15 cellular contexts compared by ENCODE assay signal in the genomic region with DNA sequence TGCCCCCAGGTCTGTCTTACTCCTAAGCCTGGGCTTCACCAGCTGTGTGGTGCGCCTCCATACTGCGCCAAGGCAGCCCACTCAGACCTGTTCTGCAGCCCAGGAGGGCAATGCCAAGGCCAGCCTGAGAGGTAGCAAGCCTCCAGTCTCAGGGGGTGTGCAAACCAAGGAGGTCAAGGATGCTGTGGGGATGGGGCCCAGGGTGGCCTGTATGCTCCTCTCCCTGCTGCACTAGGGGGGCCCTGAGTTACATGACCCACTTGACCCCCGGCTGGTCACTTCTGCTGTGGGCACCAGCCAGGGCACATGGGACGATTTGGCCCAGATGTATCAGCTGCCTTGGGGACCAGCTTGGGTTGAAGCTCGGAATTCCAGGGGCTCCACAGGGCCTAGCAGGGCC.
DNase-seq lines count a peak whose midpoint lies in the region; ATAC-seq and TF ChIP-seq lines count a peak whose summit lies in the region.
"Had no signal": no experiment of that assay in that cellular context is flagged by ENCODE, and none has a peak within 500 bp of the region (broad histone marks: within the 10 kb centered on the region; RNA-seq: fewer than 3 reads in every experiment).

No MANE protein-coding gene starts in this region.

- no peak overlapping the region for H2BK20ac ChIP-seq in IMR-90 (ENCODE audit: low read depth, low read length)

- no peaks in the 10 kb centered on the region for H3K9me2 ChIP-seq in hepatocyte (replicated peaks; ENCODE audit: insufficient read depth)

- H2AK9ac ChIP-seq in IMR-90 (replicated peaks; ENCODE audit: low read depth, low read length, poor library complexity), result peak overlapping the region; percentile 42

- H2BK120ac ChIP-seq in IMR-90 (ENCODE audit: low read depth, low read length), result no peak overlapping the region

- DNase-seq in IMR-90 (no peak), hepatocyte (ENCODE audit: low spot score) (no peak), posterior vena cava (ENCODE audit: low spot score) (peak; percentile 67), aorta (no peak), pons (ENCODE audit: low spot score) (no peak)
- DNase-seq in activated T-cell treated with anti-CD3 and anti-CD28 coated beads, Interleukin-2, amount 50 U/mL, for 48 hours, result no peak
- DNase-seq: 8988T; Calu3; CD8-positive, alpha-beta T cell; DMS79 treated with DMSO at 0.1 percent for 48 hours had no signal

- no peaks in the 10 kb centered on the region for H3K79me2 ChIP-seq in hepatocyte

- CTCF ChIA-PET in IMR-90 (lab: Yijun Ruan, JAX), result interaction anchor here (0.6 kb wide), 1 partner anchor 38 kb away, joined by 3 read pairs; no protein-coding TSS in a partner anchor

- TF ChIP-seq CTCF in IMR-90 (conservative IDR thresholded peaks at IDR 0.05; ENCODE audit: low read depth, low read length), result no peak
- TF ChIP-seq CTCF in hepatocyte (IDR thresholded peaks at IDR 0.05; ENCODE audit: poor library complexity), result no peak

- H4K20me1 ChIP-seq in IMR-90 (ENCODE audit: insufficient read depth, low read length) (no peaks in the 10 kb centered on the region), hepatocyte (ENCODE audit: insufficient read depth, poor library complexity, severe bottlenecking) (no peaks in the 10 kb centered on the region)
- H4K20me1 ChIP-seq: BLaER1 treated with 17β-estradiol and CSF1 and Interleukin-3, amounts not matched to agents 10 nM and 100 nM had no signal

- POLR2A ChIA-PET in IMR-90 (lab: Charles Lee; ENCODE audit: unreplicated experiment), result no interaction called here

- no peak overlapping the region for H2AK5ac ChIP-seq in IMR-90 (ENCODE audit: low read depth, low read length)

- H3K27ac ChIP-seq in IMR-90 (ENCODE audit: insufficient read depth, low read length) (no peak overlapping the region), hepatocyte (peak overlapping the region; percentile 84), aorta (ENCODE audit: low read depth in 1 of 2, low read length in 2 of 2) (no peak overlapping the region)
- H3K27ac ChIP-seq: BLaER1 treated with 17β-estradiol and CSF1 and Interleukin-3, amounts not matched to agents 10 nM and 100 nM; HL-60 had no signal

- no peak overlapping the region for H4K5ac ChIP-seq in IMR-90 (ENCODE audit: low read depth, low read length)

- 100% methylated on average over 2 of the region's 5 CpGs; no CpG with 5 or more reads in 1 of the 2 experiments for WGBS in IMR-90 (ENCODE audit: extremely low coverage in 2 of 2, insufficient read length in 1 of 2), 2 experiments
- WGBS in hepatocyte (ENCODE audit: low lambda C conversion rate, missing lambda C conversion rate), result 97% methylated on average over 5 of the region's 5 CpGs
- WGBS in aorta, 2 donors, result 96 to 99% methylated on average over 5 of the region's 5 CpGs

- no peak for TF ChIP-seq POLR2A in IMR-90 (IDR thresholded peaks at IDR 0.05; ENCODE audit: low read depth, low read length)

- dilution Hi-C loops in IMR-90 (cut with HindIII; ENCODE audit: low sequenced_read_pairs, unreplicated experiment), result no loop called here

- H3K9me1 ChIP-seq in IMR-90 (ENCODE audit: insufficient read depth, low read length), result no peaks in the 10 kb centered on the region; the same call in 1 of the 2 replicates

- no peaks in the 10 kb centered on the region for H3K9me3 ChIP-seq in IMR-90 (ENCODE audit: control insufficient read depth, insufficient read depth, low read length)
- no peaks in the 10 kb centered on the region for H3K9me3 ChIP-seq in hepatocyte (ENCODE audit: low read depth)
- no peaks in the 10 kb centered on the region for H3K9me3 ChIP-seq in aorta (ENCODE audit: control insufficient read depth, low read length)
- H3K9me3 ChIP-seq: BLaER1 treated with 17β-estradiol and CSF1 and Interleukin-3, amounts not matched to agents 10 nM and 100 nM; HAP-1 had no signal

- no TSS peak for BruUV-seq in IMR-90 (replicated peaks; lab: Mats Ljungman, UMichigan)

- intact Hi-C loops in IMR-90 (cut with micrococcal nuclease) (no loop called here), posterior vena cava (cut with DNase I) (no loop called here), aorta (cut with DNase I) (no loop called here)

- H3K4me2 ChIP-seq in IMR-90 (ENCODE audit: low read depth, low read length), result no peak overlapping the region
- H3K4me2 ChIP-seq in hepatocyte, result no peak overlapping the region
- H3K4me2 ChIP-seq: BLaER1 treated with 17β-estradiol and CSF1 and Interleukin-3, amounts not matched to agents 10 nM and 100 nM had no signal

- no peak overlapping the region for H3K56ac ChIP-seq in IMR-90 (ENCODE audit: extremely low read depth, insufficient read depth, low read length)

- H3K4me3 ChIP-seq in IMR-90 (ENCODE audit: insufficient read depth, low read depth, low read length) (no peak overlapping the region), hepatocyte (no peak overlapping the region), aorta (ENCODE audit: low read length in 2 of 2) (no peak overlapping the region)
- H3K4me3 ChIP-seq: BLaER1 treated with 17β-estradiol and CSF1 and Interleukin-3, amounts not matched to agents 10 nM and 100 nM; GM12878; HAP-1 had no signal

- H3K4ac ChIP-seq in IMR-90 (ENCODE audit: low read depth, low read length), result no peak overlapping the region

- no peak overlapping the region for H4K91ac ChIP-seq in IMR-90 (ENCODE audit: insufficient read depth, low read depth, low read length)

- H3K14ac ChIP-seq in IMR-90 (replicated peaks; ENCODE audit: low read depth, low read length), result no peak overlapping the region

- H3K36me3 ChIP-seq in IMR-90 (ENCODE audit: control insufficient read depth, insufficient read depth, low read length) (no peaks in the 10 kb centered on the region), hepatocyte (replicated peaks; ENCODE audit: insufficient read depth, low read depth) (no peaks in the 10 kb centered on the region), aorta (ENCODE audit: control insufficient read depth in 1 of 2, insufficient read depth in 2 of 2, low read length in 1 of 2) (no peaks in the 10 kb centered on the region)
- H3K36me3 ChIP-seq: BLaER1 treated with 17β-estradiol and CSF1 and Interleukin-3, amounts not matched to agents 10 nM and 100 nM; HAP-1 had no signal

- ATAC-seq in IMR-90 (ENCODE audit: low read depth) (no peak), aorta (ENCODE audit: low FRiP score) (peak; percentile 11), HG03135 (IDR thresholded peaks at IDR 0.05; ENCODE audit: unreplicated experiment) (no peak)
- ATAC-seq: CD8-positive, alpha-beta T cell; GM12878 had no signal

- no peaks in the 10 kb centered on the region for H3K4me1 ChIP-seq in IMR-90 (ENCODE audit: control insufficient read depth, insufficient read depth, low read length)
- peaks cover 43% of the 10 kb centered on the region for H3K4me1 ChIP-seq in hepatocyte (ENCODE audit: insufficient read depth)
- no peaks in the 10 kb centered on the region for H3K4me1 ChIP-seq in aorta (ENCODE audit: control insufficient read depth in 1 of 2, insufficient read depth in 2 of 2, low read length in 2 of 2)
- H3K4me1 ChIP-seq: HAP-1 had no signal

- H3K18ac ChIP-seq in IMR-90 (ENCODE audit: low read depth, low read length), result no peak overlapping the region

- H3K9ac ChIP-seq in IMR-90 (ENCODE audit: low read depth, low read length), result no peak overlapping the region
- H3K9ac ChIP-seq: BLaER1 treated with 17β-estradiol and CSF1 and Interleukin-3, amounts not matched to agents 10 nM and 100 nM had no signal

- H2BK15ac ChIP-seq in IMR-90 (ENCODE audit: low read depth, low read length), result no peak overlapping the region

- H2AFZ ChIP-seq in IMR-90 (replicated peaks; ENCODE audit: low read length, poor library complexity), result no peak overlapping the region
- no peak overlapping the region for H2AFZ ChIP-seq in hepatocyte

- H3K79me1 ChIP-seq in IMR-90 (ENCODE audit: low read depth in 1 of 2, low read length in 2 of 2), result no peaks in the 10 kb centered on the region

- in situ Hi-C loops in IMR-90 (cut with MboI; ENCODE audit: low sequenced_read_pairs), result no loop called here

- no peak overlapping the region for H2BK5ac ChIP-seq in IMR-90 (ENCODE audit: low read depth, low read length, poor library complexity, severe bottlenecking)

- no peak for TF ChIP-seq RAD21 in IMR-90 (IDR thresholded peaks at IDR 0.05; ENCODE audit: low read length)

- no peak overlapping the region for H3K23ac ChIP-seq in IMR-90 (ENCODE audit: low read depth, low read length)

- H4K8ac ChIP-seq in IMR-90 (ENCODE audit: low read depth in 2 of 2, low read length in 2 of 2), result no peak overlapping the region

- peaks cover 9% of the 10 kb centered on the region for H3K27me3 ChIP-seq in IMR-90 (ENCODE audit: control insufficient read depth, insufficient read depth, low read length)
- no peaks in the 10 kb centered on the region for H3K27me3 ChIP-seq in hepatocyte
- no peaks in the 10 kb centered on the region for H3K27me3 ChIP-seq in aorta (ENCODE audit: control insufficient read depth in 1 of 2, insufficient read depth in 2 of 2, low read length in 1 of 2)
- H3K27me3 ChIP-seq: BLaER1 treated with 17β-estradiol and CSF1 and Interleukin-3, amounts not matched to agents 10 nM and 100 nM had no signal

TF ChIP-seq in IMR-90, 13 proteins besides CTCF, POLR2A, EP300 and RAD21 (continues in another document):
- TF ChIP-seq MAFK (IDR thresholded peaks at IDR 0.05; ENCODE audit: low read depth, low read length) (no peak), RCOR1 (IDR thresholded peaks at IDR 0.05; ENCODE audit: insufficient replicate concordance, low read length) (no peak), CEBPB (IDR thresholded peaks at IDR 0.05; ENCODE audit: low read depth, low read length) (no peak), BHLHE40 (IDR thresholded peaks at IDR 0.05; ENCODE audit: low read depth, low read length) (no peak), CHD1 (IDR thresholded peaks at IDR 0.05; ENCODE audit: low read depth, low read length) (no peak), ELK1 (IDR thresholded peaks at IDR 0.05; ENCODE audit: borderline replicate concordance, low read depth, low read length) (no peak), MAZ (IDR thresholded peaks at IDR 0.05; ENCODE audit: borderline replicate concordance, low read depth, low read length) (no peak), MXI1 (IDR thresholded peaks at IDR 0.05; ENCODE audit: borderline replicate concordance, low read depth, low read length) (no peak), RFX5 (IDR thresholded peaks at IDR 0.05; ENCODE audit: low read depth, low read length) (no peak), NFE2L2 (IDR thresholded peaks at IDR 0.05; ENCODE audit: low read depth, low read length) (no peak), SMC3 (IDR thresholded peaks at IDR 0.05; ENCODE audit: low read depth, low read length) (no peak)
